ENCODE assay signal across 10 cellular contexts in genomic region chr14:69316449-69317391, GRCh38. TPM values are rescaled to one million over a fixed set of nuclear protein-coding genes. Genes with fewer than 3 reads are reported as not detected.
DNase-seq lines count a peak whose midpoint lies in the region; ATAC-seq and TF ChIP-seq lines count a peak whose summit lies in the region.
"Had no signal": no experiment of that assay in that cellular context is flagged by ENCODE, and none has a peak within 500 bp of the region (broad histone marks: within the 10 kb centered on the region; RNA-seq: fewer than 3 reads in every experiment).

No MANE protein-coding gene starts in this region.

- H3K9me3 Mint-ChIP-seq in stimulated activated memory B cell treated with anti-CD40 and anti-IgM and Interleukin-4, amounts not matched to agents 10 μg/mL and 1 μg/mL and 100 μg/mL, for 72 hours = peaks cover 3% of the 10 kb centered on the region

- CTCF ChIA-PET in Panc1 (lab: Charles Lee) = no interaction called here

- no peak overlapping the region for H3K4me3 ChIP-seq in Panc1 (ENCODE audit: low read depth in 2 of 2, low read length in 2 of 2)
- H3K4me3 ChIP-seq in esophagus muscularis mucosa = no peak overlapping the region
- H3K4me3 ChIP-seq in osteoblast (ENCODE audit: insufficient read depth, low read length) = peak overlapping the region; percentile 6

- H3K36me3 Mint-ChIP-seq in stimulated activated memory B cell treated with anti-CD40 and anti-IgM and Interleukin-4, amounts not matched to agents 10 μg/mL and 1 μg/mL and 100 μg/mL, for 72 hours = no peaks in the 10 kb centered on the region

- H3K27me3 ChIP-seq in Panc1 (ENCODE audit: control insufficient read depth, insufficient read depth, low read length) (no peaks in the 10 kb centered on the region), esophagus muscularis mucosa (no peaks in the 10 kb centered on the region), osteoblast (ENCODE audit: insufficient read depth, low read length) (no peaks in the 10 kb centered on the region)

- H3K4me2 ChIP-seq in osteoblast (ENCODE audit: insufficient read depth, low read length) = peak overlapping the region; percentile 64

- peak; percentile 73 for DNase-seq in CD1c-positive myeloid dendritic cell (ENCODE audit: extremely low spot score)
- DNase-seq in Panc1 (ENCODE audit: low read depth, low spot score) = peak; percentile 48
- DNase-seq in esophagus muscularis mucosa (ENCODE audit: extremely low spot score) = no peak
- peak; percentile 99 for DNase-seq in osteoblast (ENCODE audit: insufficient read length, low spot score, missing footprints)
- no peak for DNase-seq in NCI-H1417 (lab: John Stamatoyannopoulos, UW)
- DNase-seq: Kasumi-1 had no signal

- TF ChIP-seq CTCF in Panc1 (IDR thresholded peaks at IDR 0.05) = no peak
- TF ChIP-seq CTCF in esophagus muscularis mucosa (IDR thresholded peaks at IDR 0.05) = no peak
- no peak for TF ChIP-seq CTCF in osteoblast (IDR thresholded peaks at IDR 0.05; ENCODE audit: extremely low read depth, low read depth, low read length)

- no peak overlapping the region for H2AFZ ChIP-seq in osteoblast (ENCODE audit: low read length)

- H3K9me3 ChIP-seq in Panc1 (ENCODE audit: control insufficient read depth, insufficient read depth, low read depth, low read length) = no peaks in the 10 kb centered on the region
- no peaks in the 10 kb centered on the region for H3K9me3 ChIP-seq in esophagus muscularis mucosa
- no peaks in the 10 kb centered on the region for H3K9me3 ChIP-seq in osteoblast (ENCODE audit: low read depth, low read length)

- POLR2A ChIA-PET in Panc1 (lab: Charles Lee) = no interaction called here

- no peaks in the 10 kb centered on the region for H4K20me1 ChIP-seq in osteoblast (ENCODE audit: insufficient read depth, low read length)

- H3K27ac ChIP-seq in Panc1 (ENCODE audit: low read length) (no peak overlapping the region), esophagus muscularis mucosa (replicated peaks in 1 of 4) (peak overlapping the region; percentile 30 to 60 (median 41)), osteoblast (ENCODE audit: low read depth, low read length) (peak overlapping the region; percentile 77)

- intact Hi-C loops in Panc1 (cut with micrococcal nuclease; ENCODE audit: unreplicated experiment) (no loop called here), esophagus muscularis mucosa (cut with DNase I) (no loop called here)

- peaks cover 3% of the 10 kb centered on the region for H3K27me3 Mint-ChIP-seq in stimulated activated memory B cell treated with anti-CD40 and anti-IgM and Interleukin-4, amounts not matched to agents 10 μg/mL and 1 μg/mL and 100 μg/mL, for 72 hours

- H3K4me1 Mint-ChIP-seq in stimulated activated memory B cell treated with anti-CD40 and anti-IgM and Interleukin-4, amounts not matched to agents 10 μg/mL and 1 μg/mL and 100 μg/mL, for 72 hours = peaks cover 20% of the 10 kb centered on the region
- H3K4me1 Mint-ChIP-seq: neural crest cell had no signal

- no peak overlapping the region for H3K4me3 Mint-ChIP-seq in stimulated activated memory B cell treated with anti-CD40 and anti-IgM and Interleukin-4, amounts not matched to agents 10 μg/mL and 1 μg/mL and 100 μg/mL, for 72 hours
- H3K4me3 Mint-ChIP-seq: neural crest cell had no signal

- in situ Hi-C loops in Panc1 (cut with HindIII; ENCODE audit: low pct_unique_long_range_greater_than_20kb, low sequenced_read_pairs) = no loop called here

- no peak overlapping the region for H3K27ac Mint-ChIP-seq in stimulated activated memory B cell treated with anti-CD40 and anti-IgM and Interleukin-4, amounts not matched to agents 10 μg/mL and 1 μg/mL and 100 μg/mL, for 72 hours

- TF ChIP-seq POLR2A in esophagus muscularis mucosa (IDR thresholded peaks at IDR 0.05; ENCODE audit: low read depth) = no peak

- peak; percentile 85 for ATAC-seq in Panc1
- ATAC-seq in stimulated activated memory B cell treated with anti-CD40 and anti-IgM and Interleukin-4, amounts not matched to agents 10 μg/mL and 1 μg/mL and 100 μg/mL, for 72 hours = no peak
- no peak for ATAC-seq in GM21528 (IDR thresholded peaks at IDR 0.05; ENCODE audit: low FRiP score, unreplicated experiment)
- ATAC-seq in GM19351 (IDR thresholded peaks at IDR 0.05; ENCODE audit: unreplicated experiment) = no peak

- 63% methylated on average over 6 of the region's 7 CpGs for WGBS in esophagus muscularis mucosa

- no peak for TF ChIP-seq EP300 in esophagus muscularis mucosa (IDR thresholded peaks at IDR 0.05)

- no peaks in the 10 kb centered on the region for H3K79me2 ChIP-seq in osteoblast (ENCODE audit: insufficient read depth, low read length)

- BruUV-seq in Panc1 (replicated peaks; lab: Mats Ljungman, UMichigan) = no TSS peak

- no peaks in the 10 kb centered on the region for H3K4me1 ChIP-seq in Panc1 (ENCODE audit: control insufficient read depth, insufficient read depth, low read length)
- H3K4me1 ChIP-seq in esophagus muscularis mucosa = peaks cover 18 to 25% (median 19%) of the 10 kb centered on the region in 4 donors
- peaks cover 13% of the 10 kb centered on the region for H3K4me1 ChIP-seq in osteoblast (ENCODE audit: insufficient read depth, low read length)

- H3K36me3 ChIP-seq in Panc1 (ENCODE audit: control insufficient read depth, insufficient read depth, low read length) (no peaks in the 10 kb centered on the region), esophagus muscularis mucosa (peaks cover 0 to 4% (median 0%) of the 10 kb centered on the region in 4 donors), osteoblast (ENCODE audit: insufficient read depth, low read length) (no peaks in the 10 kb centered on the region)

RNA-seq across cellular contexts. Expression of gene GALNT16, which starts 56.8 kb away (rescaled TPM):
- total RNA-seq in Panc1 (2021; ENCODE audit: unreplicated experiment) (0.72 TPM), esophagus muscularis mucosa (10 to 100 TPM in 2 of 4 donors, 1 to 10 TPM in 2; 5.8 to 18.4 (median 10.5) TPM), osteoblast (4.0 and 4.1 TPM in 2 replicates)
- polyA plus RNA-seq in Panc1 (2012; ENCODE audit: insufficient read length) = 0.39 TPM

Comparison
In these comparisons a context has a peak if more than half of its experiments do, and no peak if none do; other contexts are left out.
1. DNase-seq: peak in CD1c-positive myeloid dendritic cell (single experiment), Panc1 (single experiment) and osteoblast (single experiment); none in esophagus muscularis mucosa (single experiment) and NCI-H1417 (0 of 3).